Comparison of ENCODE assay signal across 32 cellular contexts in the genomic region with DNA sequence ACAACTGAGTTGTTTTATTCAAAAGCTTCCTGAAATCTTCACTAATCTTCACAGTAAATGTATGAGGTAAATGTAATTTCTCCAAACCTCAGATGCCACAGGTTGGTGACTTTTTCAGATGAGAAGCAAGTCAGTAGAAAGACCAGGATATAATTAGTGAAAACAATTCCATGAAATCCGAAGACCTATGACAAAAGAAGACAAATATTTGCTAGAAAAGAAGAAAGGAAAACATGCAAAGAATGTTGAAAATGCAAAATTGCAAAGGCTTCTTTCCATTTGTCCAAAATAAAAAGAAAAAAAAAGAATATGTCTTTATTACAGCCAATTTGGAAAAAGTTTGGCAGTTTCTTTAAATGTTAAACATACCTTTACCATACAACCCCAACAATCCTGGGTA.
"Had no signal": no experiment of that assay in that cellular context is flagged by ENCODE, and none has a peak within 500 bp of the region (broad histone marks: within the 10 kb centered on the region; RNA-seq: fewer than 3 reads in every experiment).

No MANE protein-coding gene starts in this region.

- H3K4me3 ChIP-seq: esophagus muscularis mucosa, gastrocnemius medialis, pancreas, prostate gland, upper lobe of left lung, vagina had no signal

- DNase-seq: activated CD4-positive, alpha-beta memory T cell treated with anti-CD3 and anti-CD28 coated beads for 36 hours; activated CD4-positive, alpha-beta T cell treated with anti-CD3 and anti-CD28 coated beads, Interleukin-2, amount 10 ng/mL, durations not matched to agents 24 days and 14 days; activated CD8-positive, alpha-beta memory T cell treated with anti-CD3 and anti-CD28 coated beads, Interleukin-2, amount 50 U/mL, for 4 hours; activated gamma-delta T cell; activated naive CD4-positive, alpha-beta T cell treated with anti-CD3 and anti-CD28 coated beads, Interleukin-2, amount 10 ng/mL, durations not matched to agents 7 days and 5 days; activated naive CD8-positive, alpha-beta T cell treated with anti-CD3 and anti-CD28 coated beads, Interleukin-2, amount 10 ng/mL, durations not matched to agents 7 days and 5 days; activated T-cell treated with anti-CD3 and anti-CD28 coated beads, Interleukin-2, amount 50 U/mL, for 1 hour; amniotic stem cell; caudate nucleus; endodermal cell; gastrocnemius medialis; glutamatergic neuron; islet precursor cell; left colon; midbrain; naive thymus-derived CD4-positive, alpha-beta T cell; nucleus accumbens; pancreas; retina; small intestine; stimulated activated CD4-positive, alpha-beta T cell treated with anti-CD3 and anti-CD28 coated beads, Interleukin-4, amount 100 ng/mL, for 24 hours; substantia nigra; T-helper 17 cell; T1000; upper lobe of left lung; WERI-Rb-1 had no signal

- ATAC-seq: activated CD4-positive, CD25-positive, alpha-beta regulatory T cell treated with anti-CD3 and anti-CD28 coated beads, Interleukin-2, amount 50 U/mL, for 24 hours; gastrocnemius medialis; left colon; naive thymus-derived CD4-positive, alpha-beta T cell; pancreas; sciatic nerve; stimulated activated effector memory CD8-positive, alpha-beta T cell treated with anti-CD3 and anti-CD28 coated beads, Interleukin-12 subunit alpha, Interleukin-12 subunit beta, amount 100 ng/mL, for 72 hours; T-helper 17 cell had no signal
